ENCODE assay signal across 20 cellular contexts in the genomic region with DNA sequence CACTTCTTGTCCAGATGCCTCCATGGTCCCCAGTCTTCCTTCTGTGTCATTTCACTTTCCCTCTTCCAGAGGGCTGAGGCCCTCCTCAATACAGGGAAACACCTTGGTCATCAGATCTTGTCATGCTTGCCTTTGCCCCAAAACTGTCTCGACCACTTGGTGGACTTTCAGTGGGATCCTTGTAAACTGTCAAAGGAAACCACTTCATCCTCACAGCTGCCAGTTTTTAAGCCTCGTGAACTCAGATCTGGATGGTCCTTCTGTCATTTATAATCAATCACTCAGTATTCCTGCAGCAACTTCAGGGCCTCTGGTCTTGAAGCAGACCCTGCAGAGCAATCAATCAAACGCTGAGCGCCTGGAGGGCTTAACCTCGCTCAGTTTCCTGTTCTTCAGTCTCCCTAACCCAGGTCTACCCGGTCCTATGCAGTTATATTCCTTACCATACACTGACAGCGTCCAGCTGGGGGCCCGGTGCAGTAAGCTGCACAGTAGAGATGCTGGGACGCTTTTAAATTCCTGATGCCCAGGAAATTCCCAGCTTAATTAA.
DNase-seq lines count a peak whose midpoint lies in the region; ATAC-seq and TF ChIP-seq lines count a peak whose summit lies in the region.
"Had no signal": no experiment of that assay in that cellular context is flagged by ENCODE, and none has a peak within 500 bp of the region (broad histone marks: within the 10 kb centered on the region; RNA-seq: fewer than 3 reads in every experiment).

No MANE protein-coding gene starts in this region.

- POLR2A ChIA-PET in naive thymus-derived CD4-positive, alpha-beta T cell (lab: Charles Lee), result no interaction called here

- no peaks in the 10 kb centered on the region for H3K9me3 Mint-ChIP-seq in stimulated activated effector memory CD8-positive, alpha-beta T cell treated with anti-CD3 and anti-CD28 coated beads, Interleukin-12 subunit alpha, Interleukin-12 subunit beta, amount 100 ng/mL, for 72 hours
- no peaks in the 10 kb centered on the region for H3K9me3 Mint-ChIP-seq in naive thymus-derived CD4-positive, alpha-beta T cell
- H3K9me3 Mint-ChIP-seq: activated T-helper 17 cell treated with anti-CD3 and anti-CD28 coated beads, Interleukin-2, amount 50 U/mL, for 72 hours; memory B cell had no signal

- TF ChIP-seq EP300 in tibial nerve (IDR thresholded peaks at IDR 0.05), result no peak

- H3K36me3 Mint-ChIP-seq in stimulated activated effector memory CD8-positive, alpha-beta T cell treated with anti-CD3 and anti-CD28 coated beads, Interleukin-12 subunit alpha, Interleukin-12 subunit beta, amount 100 ng/mL, for 72 hours, result peaks cover 60% of the 10 kb centered on the region
- H3K36me3 Mint-ChIP-seq in naive thymus-derived CD4-positive, alpha-beta T cell, result peaks cover 4 to 35% (median 13%) of the 10 kb centered on the region in 5 donors

- 71 to 74% methylated on average over 9 of the region's 9 CpGs for WGBS in tibial nerve, 2 donors

- no peak for TF ChIP-seq POLR2A in tibial nerve (IDR thresholded peaks at IDR 0.05)

- no peak overlapping the region for H3K4me3 ChIP-seq in WERI-Rb-1 (ENCODE audit: low read depth, low read length)
- H3K4me3 ChIP-seq in lower lobe of right lung, result no peak overlapping the region
- H3K4me3 ChIP-seq in naive thymus-derived CD4-positive, alpha-beta T cell (ENCODE audit: low read length), result no peak overlapping the region
- no peak overlapping the region for H3K4me3 ChIP-seq in tibial nerve
- H3K4me3 ChIP-seq: adrenal gland, psoas muscle had no signal

- no peaks in the 10 kb centered on the region for H3K4me1 Mint-ChIP-seq in stimulated activated effector memory CD8-positive, alpha-beta T cell treated with anti-CD3 and anti-CD28 coated beads, Interleukin-12 subunit alpha, Interleukin-12 subunit beta, amount 100 ng/mL, for 72 hours
- no peaks in the 10 kb centered on the region for H3K4me1 Mint-ChIP-seq in naive thymus-derived CD4-positive, alpha-beta T cell
- H3K4me1 Mint-ChIP-seq: activated T-helper 17 cell treated with anti-CD3 and anti-CD28 coated beads, Interleukin-2, amount 50 U/mL, for 72 hours; memory B cell had no signal

- CTCF ChIA-PET in naive thymus-derived CD4-positive, alpha-beta T cell (lab: Charles Lee), result no interaction called here

- no peaks in the 10 kb centered on the region for H3K27me3 Mint-ChIP-seq in naive thymus-derived CD4-positive, alpha-beta T cell
- H3K27me3 Mint-ChIP-seq: activated T-helper 17 cell treated with anti-CD3 and anti-CD28 coated beads, Interleukin-2, amount 50 U/mL, for 72 hours; memory B cell had no signal

- H3K4me1 ChIP-seq in lower lobe of right lung, result peaks cover 22% of the 10 kb centered on the region
- no peaks in the 10 kb centered on the region for H3K4me1 ChIP-seq in naive thymus-derived CD4-positive, alpha-beta T cell (ENCODE audit: control insufficient read depth in 2 of 2, insufficient read depth in 2 of 2, low read length in 2 of 2)
- H3K4me1 ChIP-seq in tibial nerve, result peaks cover 0 to 33% (median under 1%) of the 10 kb centered on the region in 4 donors

- ATAC-seq in lower lobe of right lung, result no peak
- no peak for ATAC-seq in stimulated activated effector memory CD8-positive, alpha-beta T cell treated with anti-CD3 and anti-CD28 coated beads, Interleukin-12 subunit alpha, Interleukin-12 subunit beta, amount 100 ng/mL, for 72 hours
- no peak for ATAC-seq in GM19397 (IDR thresholded peaks at IDR 0.05; ENCODE audit: unreplicated experiment)
- no peak for ATAC-seq in naive thymus-derived CD4-positive, alpha-beta T cell
- ATAC-seq: activated T-helper 17 cell treated with anti-CD3 and anti-CD28 coated beads, Interleukin-2, amount 50 U/mL, for 72 hours; Panc1; psoas muscle had no signal

- H3K9me3 ChIP-seq in WERI-Rb-1 (ENCODE audit: severe bottlenecking) (no peaks in the 10 kb centered on the region), lower lobe of right lung (no peaks in the 10 kb centered on the region), tibial nerve (no peaks in the 10 kb centered on the region)
- H3K9me3 ChIP-seq in naive thymus-derived CD4-positive, alpha-beta T cell (ENCODE audit: control insufficient read depth in 2 of 3, low read length in 3 of 3), result no peaks in the 10 kb centered on the region
- H3K9me3 ChIP-seq: adrenal gland, psoas muscle, SK-N-SH had no signal

- peak overlapping the region; percentile 73 for H3K27ac Mint-ChIP-seq in stimulated activated effector memory CD8-positive, alpha-beta T cell treated with anti-CD3 and anti-CD28 coated beads, Interleukin-12 subunit alpha, Interleukin-12 subunit beta, amount 100 ng/mL, for 72 hours
- peak overlapping the region in 3 of 9 donors; percentile 4 to 27 (median 12) for H3K27ac Mint-ChIP-seq in naive thymus-derived CD4-positive, alpha-beta T cell
- H3K27ac Mint-ChIP-seq: activated T-helper 17 cell treated with anti-CD3 and anti-CD28 coated beads, Interleukin-2, amount 50 U/mL, for 72 hours; memory B cell had no signal

- intact Hi-C loops in lower lobe of right lung (cut with DNase I), result no loop called here
- intact Hi-C loops in naive thymus-derived CD4-positive, alpha-beta T cell (cut with micrococcal nuclease), result no loop called here

- H3K36me3 ChIP-seq in WERI-Rb-1 (peaks cover 36% of the 10 kb centered on the region), lower lobe of right lung (peaks cover 74% of the 10 kb centered on the region), tibial nerve (peaks cover 0 to 89% (median 0%) of the 10 kb centered on the region in 3 donors)
- peaks cover 4 to 18% (median 18%) of the 10 kb centered on the region in 3 experiments for H3K36me3 ChIP-seq in naive thymus-derived CD4-positive, alpha-beta T cell (ENCODE audit: control insufficient read depth in 2 of 3, insufficient read depth in 3 of 3, low read length in 3 of 3)

- DNase-seq in NCI-H524 (lab: John Stamatoyannopoulos, UW) (peak; percentile 37 to 77), NCI-H524 treated with DMSO at 0.1 percent for 48 hours (lab: John Stamatoyannopoulos, UW) (no peak), WERI-Rb-1 (peak; percentile 77), lower lobe of right lung (no peak), tibial nerve (ENCODE audit: low spot score in 2 of 2) (no peak)
- no peak for DNase-seq in stimulated activated effector memory CD8-positive, alpha-beta T cell treated with anti-CD3 and anti-CD28 coated beads, Interleukin-12 subunit alpha, Interleukin-12 subunit beta, amount 100 ng/mL, for 72 hours (ENCODE audit: low spot score in 2 of 2)
- no peak for DNase-seq in naive thymus-derived CD4-positive, alpha-beta T cell
- DNase-seq: activated CD4-positive, alpha-beta T cell treated with anti-CD3 and anti-CD28 coated beads for 1 hour; COR-L47; effector CD4-positive, alpha-beta T cell; NCI-H1417 treated with DMSO at 0.1 percent for 48 hours; psoas muscle; T1000 had no signal

- no peak overlapping the region for H3K4me3 Mint-ChIP-seq in stimulated activated effector memory CD8-positive, alpha-beta T cell treated with anti-CD3 and anti-CD28 coated beads, Interleukin-12 subunit alpha, Interleukin-12 subunit beta, amount 100 ng/mL, for 72 hours
- H3K4me3 Mint-ChIP-seq in naive thymus-derived CD4-positive, alpha-beta T cell, result no peak overlapping the region
- H3K4me3 Mint-ChIP-seq: activated T-helper 17 cell treated with anti-CD3 and anti-CD28 coated beads, Interleukin-2, amount 50 U/mL, for 72 hours; memory B cell had no signal

- TF ChIP-seq CTCF in WERI-Rb-1 (IDR thresholded peaks at IDR 0.05; ENCODE audit: low read depth, low read length), result no peak
- TF ChIP-seq CTCF in lower lobe of right lung (IDR thresholded peaks at IDR 0.05), result no peak
- TF ChIP-seq CTCF in tibial nerve (IDR thresholded peaks at IDR 0.05), result no peak

- H3K27ac ChIP-seq in WERI-Rb-1, result peak overlapping the region; percentile 73
- peak overlapping the region; percentile 39 for H3K27ac ChIP-seq in lower lobe of right lung
- no peak overlapping the region for H3K27ac ChIP-seq in naive thymus-derived CD4-positive, alpha-beta T cell (ENCODE audit: low read depth, low read length)
- H3K27ac ChIP-seq in tibial nerve, result peak overlapping the region in 2 of 4 donors; percentile 62 to 66
- H3K27ac ChIP-seq: 22Rv1 had no signal

- H3K27me3 ChIP-seq in WERI-Rb-1 (ENCODE audit: insufficient read depth, low read depth, severe bottlenecking) (no peaks in the 10 kb centered on the region), lower lobe of right lung (ENCODE audit: low read depth) (no peaks in the 10 kb centered on the region), tibial nerve (no peaks in the 10 kb centered on the region)
- H3K27me3 ChIP-seq in naive thymus-derived CD4-positive, alpha-beta T cell (ENCODE audit: control insufficient read depth in 2 of 2, insufficient read depth in 2 of 2, low read length in 2 of 2), result no peaks in the 10 kb centered on the region
- H3K27me3 ChIP-seq: adrenal gland had no signal

Comparison
In these comparisons a context has a peak if more than half of its experiments do, and no peak if none do; other contexts are left out.
1. DNase-seq: peak in NCI-H524 (2 of 2) and WERI-Rb-1 (single experiment); none in NCI-H524 treated with DMSO at 0.1 percent for 48 hours (single experiment), lower lobe of right lung (single experiment), stimulated activated effector memory CD8-positive, alpha-beta T cell treated with anti-CD3 and anti-CD28 coated beads, Interleukin-12 subunit alpha, Interleukin-12 subunit beta, amount 100 ng/mL, for 72 hours (0 of 2), naive thymus-derived CD4-positive, alpha-beta T cell (0 of 9) and tibial nerve (0 of 2).